In the genomic region with DNA sequence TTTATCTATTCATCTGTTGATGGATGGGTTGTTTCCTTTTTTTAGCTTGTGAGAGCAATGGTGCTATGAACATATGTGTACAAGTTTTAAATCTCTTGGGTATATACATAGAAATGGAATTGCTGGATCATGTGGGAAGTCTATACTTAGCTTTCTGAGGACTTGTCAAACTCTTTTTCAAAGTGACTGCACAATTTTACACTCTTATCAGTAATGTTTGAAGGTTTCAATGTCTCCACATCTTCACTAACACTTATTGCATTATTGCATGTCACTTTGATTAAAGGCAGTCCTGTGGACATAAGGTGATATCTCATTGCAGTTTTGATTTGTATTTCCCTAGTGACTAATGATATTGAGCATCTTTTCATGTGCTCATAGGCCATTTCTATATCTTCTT, we compare ENCODE assay signal across 32 cellular contexts.
"Had no signal": no experiment of that assay in that cellular context is flagged by ENCODE, and none has a peak within 500 bp of the region (broad histone marks: within the 10 kb centered on the region; RNA-seq: fewer than 3 reads in every experiment).

No MANE protein-coding gene starts in this region.

- H3K27me3 ChIP-seq: adrenal gland, body of pancreas, esophagus squamous epithelium, gastroesophageal sphincter had no signal

- H3K4me1 ChIP-seq: adrenal gland, body of pancreas, esophagus squamous epithelium, gastroesophageal sphincter had no signal

- H3K4me1 Mint-ChIP-seq: activated CD4-positive, alpha-beta T cell treated with anti-CD3 and anti-CD28 coated beads for 36 hours; activated CD8-positive, alpha-beta memory T cell treated with anti-CD3 and anti-CD28 coated beads, Interleukin-2, amount 10 ng/mL, durations not matched to agents 7 days and 5 days; activated naive CD4-positive, alpha-beta T cell treated with anti-CD3 and anti-CD28 coated beads, Interleukin-2, amount 50 U/mL, for 24 hours; activated naive CD8-positive, alpha-beta T cell treated with anti-CD3 and anti-CD28 coated beads for 36 hours; activated naive CD8-positive, alpha-beta T cell treated with anti-CD3 and anti-CD28 coated beads, Interleukin-2, amount 50 U/mL, for 24 hours; central memory CD8-positive, alpha-beta T cell had no signal

- H3K27me3 Mint-ChIP-seq: activated CD4-positive, alpha-beta memory T cell treated with anti-CD3 and anti-CD28 coated beads for 36 hours; activated CD4-positive, alpha-beta T cell treated with anti-CD3 and anti-CD28 coated beads for 36 hours; activated CD4-positive, alpha-beta T cell treated with anti-CD3 and anti-CD28 coated beads, Interleukin-2, amount 10 ng/mL, durations not matched to agents 24 days and 14 days; activated CD8-positive, alpha-beta memory T cell treated with anti-CD3 and anti-CD28 coated beads, Interleukin-2, amount 10 ng/mL, durations not matched to agents 7 days and 5 days; activated naive CD4-positive, alpha-beta T cell treated with anti-CD3 and anti-CD28 coated beads, Interleukin-2, amount 50 U/mL, for 24 hours; activated naive CD8-positive, alpha-beta T cell treated with anti-CD3 and anti-CD28 coated beads for 36 hours; activated naive CD8-positive, alpha-beta T cell treated with anti-CD3 and anti-CD28 coated beads, Interleukin-2, amount 50 U/mL, for 24 hours; central memory CD8-positive, alpha-beta T cell; effector memory CD8-positive, alpha-beta T cell had no signal

- H3K4me3 ChIP-seq: adrenal gland, body of pancreas, esophagus squamous epithelium, gastroesophageal sphincter had no signal

- H3K27ac Mint-ChIP-seq: activated CD4-positive, alpha-beta memory T cell treated with anti-CD3 and anti-CD28 coated beads for 36 hours; activated CD4-positive, alpha-beta T cell treated with anti-CD3 and anti-CD28 coated beads for 36 hours; activated CD4-positive, alpha-beta T cell treated with anti-CD3 and anti-CD28 coated beads, Interleukin-2, amount 10 ng/mL, durations not matched to agents 24 days and 14 days; activated CD8-positive, alpha-beta memory T cell treated with anti-CD3 and anti-CD28 coated beads, Interleukin-2, amount 10 ng/mL, durations not matched to agents 7 days and 5 days; activated CD8-positive, alpha-beta T cell treated with anti-CD3 and anti-CD28 coated beads, Interleukin-2, amount 10 ng/mL, durations not matched to agents 7 days and 5 days; activated naive CD4-positive, alpha-beta T cell treated with anti-CD3 and anti-CD28 coated beads for 36 hours; activated naive CD4-positive, alpha-beta T cell treated with anti-CD3 and anti-CD28 coated beads, Interleukin-2, amount 50 U/mL, for 24 hours; activated naive CD8-positive, alpha-beta T cell treated with anti-CD3 and anti-CD28 coated beads for 36 hours; activated naive CD8-positive, alpha-beta T cell treated with anti-CD3 and anti-CD28 coated beads, Interleukin-2, amount 50 U/mL, for 24 hours; activated T-helper 1 cell treated with anti-CD3 and anti-CD28 coated beads, Interleukin-12 subunit alpha, Interleukin-12 subunit beta, Interleukin-2, Interleukin-4 antibody, amounts not matched to agents 30 ng/mL and 10 ng/mL and 1 ng/mL, durations not matched to agents 14 hours and 24 hours and 36 hours; activated T-helper 2 cell treated with anti-CD3 and anti-CD28 coated beads, Interferon-gamma antibody, Interleukin-2, Interleukin-4, amounts not matched to agents 10 μg/mL and 5 μg/mL and 100 μg/mL, durations not matched to agents 14 hours and 24 hours and 36 hours; effector memory CD8-positive, alpha-beta T cell had no signal

- H3K36me3 ChIP-seq: adrenal gland, esophagus squamous epithelium, gastroesophageal sphincter had no signal

- H3K9me3 ChIP-seq: adrenal gland, body of pancreas, gastroesophageal sphincter had no signal

- H3K27ac ChIP-seq: adrenal gland, body of pancreas, esophagus squamous epithelium, gastroesophageal sphincter had no signal

- FAIRE-seq: colon had no signal

- H3K4me3 Mint-ChIP-seq: activated CD4-positive, alpha-beta memory T cell treated with anti-CD3 and anti-CD28 coated beads for 36 hours; activated CD4-positive, alpha-beta T cell treated with anti-CD3 and anti-CD28 coated beads for 36 hours; activated CD4-positive, alpha-beta T cell treated with anti-CD3 and anti-CD28 coated beads, Interleukin-2, amount 10 ng/mL, durations not matched to agents 24 days and 14 days; activated CD8-positive, alpha-beta memory T cell treated with anti-CD3 and anti-CD28 coated beads, Interleukin-2, amount 10 ng/mL, durations not matched to agents 7 days and 5 days; activated CD8-positive, alpha-beta T cell treated with anti-CD3 and anti-CD28 coated beads, Interleukin-2, amount 10 ng/mL, durations not matched to agents 7 days and 5 days; activated naive CD4-positive, alpha-beta T cell treated with anti-CD3 and anti-CD28 coated beads for 36 hours; activated naive CD4-positive, alpha-beta T cell treated with anti-CD3 and anti-CD28 coated beads, Interleukin-2, amount 50 U/mL, for 24 hours; activated naive CD8-positive, alpha-beta T cell treated with anti-CD3 and anti-CD28 coated beads for 36 hours; activated naive CD8-positive, alpha-beta T cell treated with anti-CD3 and anti-CD28 coated beads, Interleukin-2, amount 50 U/mL, for 24 hours; activated T-helper 1 cell treated with anti-CD3 and anti-CD28 coated beads, Interleukin-12 subunit alpha, Interleukin-12 subunit beta, Interleukin-2, Interleukin-4 antibody, amounts not matched to agents 30 ng/mL and 10 ng/mL and 1 ng/mL, durations not matched to agents 14 hours and 24 hours and 36 hours; central memory CD8-positive, alpha-beta T cell; effector memory CD8-positive, alpha-beta T cell had no signal

- ATAC-seq: activated CD4-positive, alpha-beta T cell treated with anti-CD3 and anti-CD28 coated beads for 36 hours; activated CD8-positive, alpha-beta memory T cell treated with anti-CD3 and anti-CD28 coated beads, Interleukin-2, amount 10 ng/mL, durations not matched to agents 7 days and 5 days; activated CD8-positive, alpha-beta T cell treated with anti-CD3 and anti-CD28 coated beads, Interleukin-2, amount 10 ng/mL, durations not matched to agents 7 days and 5 days; activated naive CD8-positive, alpha-beta T cell treated with anti-CD3 and anti-CD28 coated beads, Interleukin-2, amount 50 U/mL, for 24 hours; body of pancreas; effector memory CD8-positive, alpha-beta T cell; gastroesophageal sphincter had no signal

- DNase-seq: activated CD4-positive, alpha-beta memory T cell treated with anti-CD3 and anti-CD28 coated beads for 36 hours; activated CD4-positive, alpha-beta T cell treated with anti-CD3 and anti-CD28 coated beads for 36 hours; activated CD4-positive, alpha-beta T cell treated with anti-CD3 and anti-CD28 coated beads, Interleukin-2, amount 10 ng/mL, durations not matched to agents 24 days and 14 days; activated CD4-positive, CD25-positive, alpha-beta regulatory T cell; activated CD4-positive, CD25-positive, alpha-beta regulatory T cell treated with anti-CD3 and anti-CD28 coated beads, Interleukin-2, amount 50 U/mL, for 72 hours; activated CD8-positive, alpha-beta memory T cell treated with anti-CD3 and anti-CD28 coated beads, Interleukin-2, amount 10 ng/mL, durations not matched to agents 7 days and 5 days; activated CD8-positive, alpha-beta memory T cell treated with anti-CD3 and anti-CD28 coated beads, Interleukin-2, amount 50 U/mL, for 4 hours; activated CD8-positive, alpha-beta T cell treated with anti-CD3 and anti-CD28 coated beads, Interleukin-2, amount 10 ng/mL, durations not matched to agents 7 days and 5 days; activated effector memory CD4-positive, alpha-beta T cell treated with anti-CD3 and anti-CD28 coated beads, Interleukin-2, amount 50 U/mL, for 16 hours; activated naive CD4-positive, alpha-beta T cell treated with anti-CD3 and anti-CD28 coated beads for 36 hours; activated naive CD8-positive, alpha-beta T cell treated with anti-CD3 and anti-CD28 coated beads for 36 hours; activated naive CD8-positive, alpha-beta T cell treated with anti-CD3 and anti-CD28 coated beads, Interleukin-2, amount 50 U/mL, for 24 hours; activated T-cell treated with anti-CD3 and anti-CD28 coated beads, Interleukin-2, amount 50 U/mL, for 1 hour; activated T-cell treated with anti-CD3 and anti-CD28 coated beads, Interleukin-2, amount 50 U/mL, for 48 hours; adrenal gland; amygdala; aorta; body of pancreas; cortex of kidney; dermis blood vessel endothelial cell; effector CD4-positive, alpha-beta T cell; effector memory CD8-positive, alpha-beta T cell; erythroblast; esophagus squamous epithelium; foreskin melanocyte; T-helper 2 cell had no signal

- H3K9me3 Mint-ChIP-seq: activated T-helper 2 cell treated with anti-CD3 and anti-CD28 coated beads, Interferon-gamma antibody, Interleukin-2, Interleukin-4, amounts not matched to agents 10 μg/mL and 5 μg/mL and 100 μg/mL, durations not matched to agents 14 hours and 24 hours and 36 hours had no signal
